ENCODE assay signal across 1 cellular context in genomic region chr3:194725346-194725745, GRCh38.
TF ChIP-seq lines count a peak whose summit lies in the region.

No MANE protein-coding gene starts in this region.

TF ChIP-seq in IMR-90, 13 proteins besides CTCF, POLR2A, EP300 and RAD21:
- TF ChIP-seq FOS (IDR thresholded peaks at IDR 0.05; ENCODE audit: low read depth, low read length) (no peak), NFE2L2 (IDR thresholded peaks at IDR 0.05; ENCODE audit: low read depth, low read length) (no peak), BHLHE40 (IDR thresholded peaks at IDR 0.05; ENCODE audit: low read depth, low read length) (no peak), CHD1 (IDR thresholded peaks at IDR 0.05; ENCODE audit: low read depth, low read length) (no peak), ELK1 (IDR thresholded peaks at IDR 0.05; ENCODE audit: borderline replicate concordance, low read depth, low read length) (no peak), SMC3 (IDR thresholded peaks at IDR 0.05; ENCODE audit: low read depth, low read length) (no peak), MXI1 (IDR thresholded peaks at IDR 0.05; ENCODE audit: borderline replicate concordance, low read depth, low read length) (no peak), CEBPB (IDR thresholded peaks at IDR 0.05; ENCODE audit: low read depth, low read length) (no peak), RFX5 (IDR thresholded peaks at IDR 0.05; ENCODE audit: low read depth, low read length) (no peak), RCOR1 (IDR thresholded peaks at IDR 0.05; ENCODE audit: insufficient replicate concordance, low read length) (no peak), MAZ (IDR thresholded peaks at IDR 0.05; ENCODE audit: borderline replicate concordance, low read depth, low read length) (no peak), USF2 (IDR thresholded peaks at IDR 0.05; ENCODE audit: low read depth, low read length) (no peak), MAFK (IDR thresholded peaks at IDR 0.05; ENCODE audit: low read depth, low read length) (no peak)
